8 cellular contexts compared by ENCODE assay signal in genomic region chr7:32905175-32905662, GRCh38. TPM values are rescaled to one million over a fixed set of nuclear protein-coding genes. Genes with fewer than 3 reads are reported as not detected.
DNase-seq lines count a peak whose midpoint lies in the region; TF ChIP-seq lines count a peak whose summit lies in the region.

No MANE protein-coding gene starts in this region.

- peak overlapping the region; percentile 80 for H3K4me3 Mint-ChIP-seq in activated T-helper 1 cell treated with anti-CD3 and anti-CD28 coated beads, Interleukin-12 subunit alpha, Interleukin-12 subunit beta, Interleukin-2, Interleukin-4 antibody, amounts not matched to agents 30 ng/mL and 10 ng/mL and 1 ng/mL, durations not matched to agents 14 hours and 24 hours and 36 hours

- H3K4me3 ChIP-seq in AG09309 (ENCODE audit: control insufficient read depth, low read depth, low read length) (peak overlapping the region; percentile 7), H7 (ENCODE audit: insufficient read depth, low read depth, low read length) (peak overlapping the region; percentile 22)

- H3K27me3 ChIP-seq in H7 (ENCODE audit: control insufficient read depth, insufficient read depth, low read length), result no peaks in the 10 kb centered on the region

- DNase-seq in AG09309 (ENCODE audit: low read depth), result peak; percentile 65
- peak; percentile 80 for DNase-seq in H7
- DNase-seq in OCI-M1 (lab: John Stamatoyannopoulos, UW), result peak; percentile 97
- DNase-seq in activated T-helper 1 cell treated with anti-CD3 and anti-CD28 coated beads, Interleukin-12 subunit alpha, Interleukin-12 subunit beta, Interleukin-2, Interleukin-4 antibody, amounts not matched to agents 30 ng/mL and 10 ng/mL and 1 ng/mL, durations not matched to agents 14 hours and 24 hours and 36 hours (ENCODE audit: low spot score), result peak; percentile 83
- DNase-seq in fibroblast of the conjunctiva (ENCODE audit: low read depth), result peak; percentile 79
- DNase-seq in occipital lobe (lab: John Stamatoyannopoulos, UW), result peak; percentile 36
- peak; percentile 75 for DNase-seq in superior temporal gyrus (ENCODE audit: extremely low spot score)
- DNase-seq in NCI-H2107 (lab: John Stamatoyannopoulos, UW), result no peak

- intact Hi-C loops in activated T-helper 1 cell treated with anti-CD3 and anti-CD28 coated beads, Interleukin-12 subunit alpha, Interleukin-12 subunit beta, Interleukin-2, Interleukin-4 antibody, amounts not matched to agents 30 ng/mL and 10 ng/mL and 1 ng/mL, durations not matched to agents 14 hours and 24 hours and 36 hours (cut with micrococcal nuclease), result loop anchor here (1.0 to 2.0 kb wide), 5 partner anchors 13 to 415 kb away; partner anchors contain the start of genes LSM5 and NT5C3A

- peak; percentile 13 for TF ChIP-seq CTCF in AG09309 (IDR thresholded peaks at IDR 0.05; ENCODE audit: control insufficient read depth, insufficient read depth, low read depth, low read length, missing control alignments)

- no peaks in the 10 kb centered on the region for H3K36me3 ChIP-seq in H7 (replicated peaks; ENCODE audit: control insufficient read depth, insufficient read depth, low read length)

- H3K27ac Mint-ChIP-seq in activated T-helper 1 cell treated with anti-CD3 and anti-CD28 coated beads, Interleukin-12 subunit alpha, Interleukin-12 subunit beta, Interleukin-2, Interleukin-4 antibody, amounts not matched to agents 30 ng/mL and 10 ng/mL and 1 ng/mL, durations not matched to agents 14 hours and 24 hours and 36 hours, result peak overlapping the region; percentile 97

- peaks cover 3% of the 10 kb centered on the region for H3K36me3 Mint-ChIP-seq in activated T-helper 1 cell treated with anti-CD3 and anti-CD28 coated beads, Interleukin-12 subunit alpha, Interleukin-12 subunit beta, Interleukin-2, Interleukin-4 antibody, amounts not matched to agents 30 ng/mL and 10 ng/mL and 1 ng/mL, durations not matched to agents 14 hours and 24 hours and 36 hours (ENCODE audit: low read depth)

- no peaks in the 10 kb centered on the region for H3K9me3 Mint-ChIP-seq in activated T-helper 1 cell treated with anti-CD3 and anti-CD28 coated beads, Interleukin-12 subunit alpha, Interleukin-12 subunit beta, Interleukin-2, Interleukin-4 antibody, amounts not matched to agents 30 ng/mL and 10 ng/mL and 1 ng/mL, durations not matched to agents 14 hours and 24 hours and 36 hours

- H3K27me3 Mint-ChIP-seq in activated T-helper 1 cell treated with anti-CD3 and anti-CD28 coated beads, Interleukin-12 subunit alpha, Interleukin-12 subunit beta, Interleukin-2, Interleukin-4 antibody, amounts not matched to agents 30 ng/mL and 10 ng/mL and 1 ng/mL, durations not matched to agents 14 hours and 24 hours and 36 hours (ENCODE audit: insufficient read depth), result no peaks in the 10 kb centered on the region

- peaks cover 14% of the 10 kb centered on the region for H3K4me1 Mint-ChIP-seq in activated T-helper 1 cell treated with anti-CD3 and anti-CD28 coated beads, Interleukin-12 subunit alpha, Interleukin-12 subunit beta, Interleukin-2, Interleukin-4 antibody, amounts not matched to agents 30 ng/mL and 10 ng/mL and 1 ng/mL, durations not matched to agents 14 hours and 24 hours and 36 hours (ENCODE audit: low read depth)

RNA-seq across cellular contexts. Expression of gene KBTBD2, which starts 13.7 kb away (rescaled TPM):
- 22.8 and 26.3 TPM in 2 replicates for total RNA-seq in H7 (2014; rRNA removed; shearing (Covaris generic))
- 29.0 and 34.0 TPM in 2 replicates for total RNA-seq in activated T-helper 1 cell treated with anti-CD3 and anti-CD28 coated beads, Interleukin-12 subunit alpha, Interleukin-12 subunit beta, Interleukin-2, Interleukin-4 antibody, amounts not matched to agents 30 ng/mL and 10 ng/mL and 1 ng/mL, durations not matched to agents 14 hours and 24 hours and 36 hours
- 113 TPM for total RNA-seq in occipital lobe

RNA-seq across cellular contexts. Expression of gene FKBP9, which starts 52.0 kb away (rescaled TPM):
- 9.0 and 17.4 TPM in 2 replicates for total RNA-seq in H7 (2014; rRNA removed; shearing (Covaris generic))
- 0.52 and 2.4 TPM in 2 replicates for total RNA-seq in activated T-helper 1 cell treated with anti-CD3 and anti-CD28 coated beads, Interleukin-12 subunit alpha, Interleukin-12 subunit beta, Interleukin-2, Interleukin-4 antibody, amounts not matched to agents 30 ng/mL and 10 ng/mL and 1 ng/mL, durations not matched to agents 14 hours and 24 hours and 36 hours
- total RNA-seq in occipital lobe, result 29.0 TPM
